ENCODE assay signal across 22 cellular contexts in genomic region chr1:233197940-233198339, GRCh38.
"Had no signal": no experiment of that assay in that cellular context is flagged by ENCODE, and none has a peak within 500 bp of the region (broad histone marks: within the 10 kb centered on the region; RNA-seq: fewer than 3 reads in every experiment).

No MANE protein-coding gene starts in this region.

- H3K36me3 ChIP-seq: neural progenitor cell had no signal

- H3K27ac ChIP-seq: epithelial cell of prostate, neural progenitor cell, tibial artery had no signal

- DNase-seq: activated B cell treated with CpG ODN at 0.5 μM for 24 hours; activated CD4-positive, alpha-beta memory T cell treated with anti-CD3 and anti-CD28 coated beads for 36 hours; activated CD4-positive, alpha-beta T cell treated with anti-CD3 and anti-CD28 coated beads for 4 hours; activated naive CD4-positive, alpha-beta T cell treated with Interleukin-2 at 50 U/mL for 16 hours; activated naive CD8-positive, alpha-beta T cell treated with anti-CD3 and anti-CD28 coated beads, Interleukin-2, amount 10 ng/mL, durations not matched to agents 7 days and 5 days; central memory CD4-positive, alpha-beta T cell; dorsolateral prefrontal cortex; endodermal cell; foreskin fibroblast; left cardiac atrium; mesenchymal stem cell; naive thymus-derived CD4-positive, alpha-beta T cell; stimulated activated CD4-positive, alpha-beta T cell treated with anti-CD3 and anti-CD28 coated beads, Interleukin-12 subunit alpha, Interleukin-12 subunit beta, amount 100 ng/mL, for 4 hours; stimulated activated CD4-positive, alpha-beta T cell treated with anti-CD3 and anti-CD28 coated beads, Interleukin-2, amount 100 ng/mL, for 24 hours; stimulated activated naive CD8-positive, alpha-beta T cell treated with anti-CD3 and anti-CD28 coated beads, Interleukin-15, Interleukin-2, amounts not matched to agents 100 U/mL and 50 U/mL, for 24 hours; substantia nigra; tibial artery had no signal

- H3K4me1 Mint-ChIP-seq: activated B cell treated with CpG ODN at 0.5 μM for 24 hours; brain; naive thymus-derived CD4-positive, alpha-beta T cell; neural progenitor cell had no signal

- FAIRE-seq: colon had no signal

- H2AFZ ChIP-seq: neural progenitor cell had no signal

- H3K4me3 Mint-ChIP-seq: activated B cell treated with CpG ODN at 0.5 μM for 24 hours; activated CD4-positive, alpha-beta memory T cell treated with anti-CD3 and anti-CD28 coated beads for 36 hours; activated naive CD8-positive, alpha-beta T cell treated with anti-CD3 and anti-CD28 coated beads, Interleukin-2, amount 10 ng/mL, durations not matched to agents 7 days and 5 days; brain; endodermal cell; naive thymus-derived CD4-positive, alpha-beta T cell; neural progenitor cell had no signal

- H3K27me3 ChIP-seq: dorsolateral prefrontal cortex, neural progenitor cell, tibial artery had no signal

- H3K27me3 Mint-ChIP-seq: activated B cell treated with CpG ODN at 0.5 μM for 24 hours; activated CD4-positive, alpha-beta memory T cell treated with anti-CD3 and anti-CD28 coated beads for 36 hours; activated naive CD8-positive, alpha-beta T cell treated with anti-CD3 and anti-CD28 coated beads, Interleukin-2, amount 10 ng/mL, durations not matched to agents 7 days and 5 days; brain; naive thymus-derived CD4-positive, alpha-beta T cell; progenitor cell of endocrine pancreas had no signal

- H3K4me2 ChIP-seq: neural progenitor cell had no signal

- ATAC-seq: left cardiac atrium; naive thymus-derived CD4-positive, alpha-beta T cell; stimulated activated naive CD8-positive, alpha-beta T cell treated with anti-CD3 and anti-CD28 coated beads, Interleukin-15, Interleukin-2, amounts not matched to agents 100 U/mL and 50 U/mL, for 24 hours had no signal

- H3K9ac ChIP-seq: neural progenitor cell had no signal

- H3K4me1 ChIP-seq: neural progenitor cell, tibial artery had no signal

- H3K27ac Mint-ChIP-seq: activated B cell treated with CpG ODN at 0.5 μM for 24 hours; activated CD4-positive, alpha-beta memory T cell treated with anti-CD3 and anti-CD28 coated beads for 36 hours; activated naive CD8-positive, alpha-beta T cell treated with anti-CD3 and anti-CD28 coated beads, Interleukin-2, amount 10 ng/mL, durations not matched to agents 7 days and 5 days; brain; endodermal cell; naive thymus-derived CD4-positive, alpha-beta T cell; neural progenitor cell; progenitor cell of endocrine pancreas had no signal

- H3K4me3 ChIP-seq: dorsolateral prefrontal cortex, neural progenitor cell, tibial artery had no signal
